15 cellular contexts compared by ENCODE assay signal in the genomic region with DNA sequence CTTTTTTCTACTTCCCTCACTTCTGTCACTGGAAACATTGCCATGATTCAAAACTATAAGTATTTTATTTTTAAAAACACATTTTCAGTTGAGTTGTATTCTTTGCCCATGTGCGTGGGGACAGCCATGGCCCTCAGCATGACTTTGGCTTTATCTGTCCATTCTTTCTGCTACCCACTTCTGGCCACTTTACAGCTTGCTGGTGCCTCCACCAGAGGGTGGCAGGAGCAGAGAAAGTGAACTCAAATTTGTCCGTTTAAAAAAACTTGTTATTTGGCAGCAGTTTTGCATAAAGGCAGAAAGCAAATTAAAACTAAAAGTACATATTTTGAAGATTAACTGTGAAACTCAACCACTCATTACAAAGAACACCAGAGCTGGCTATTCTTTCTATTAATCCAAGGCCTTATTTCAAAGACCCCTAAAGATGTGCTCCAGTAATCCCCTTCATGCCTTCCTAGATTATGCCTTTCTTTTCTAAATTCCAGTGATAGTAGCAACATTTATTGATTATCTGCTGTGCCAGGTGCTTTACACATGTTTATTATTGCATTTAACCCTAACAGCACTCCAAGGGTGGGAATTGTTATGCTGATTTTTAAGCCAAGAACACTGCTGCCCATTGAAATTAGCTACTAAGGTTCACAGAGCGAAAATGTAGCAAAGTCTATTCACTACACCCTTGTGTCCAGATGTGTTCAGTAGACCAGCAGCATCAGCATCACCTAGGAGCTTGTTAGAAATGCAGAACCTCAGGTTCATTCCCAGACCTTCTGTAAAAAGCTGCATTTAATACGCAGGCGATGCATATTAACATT.
DNase-seq lines count a peak whose midpoint lies in the region; ATAC-seq, FAIRE-seq and TF ChIP-seq lines count a peak whose summit lies in the region.
"Had no signal": no experiment of that assay in that cellular context is flagged by ENCODE, and none has a peak within 500 bp of the region (broad histone marks: within the 10 kb centered on the region; RNA-seq: fewer than 3 reads in every experiment).

No MANE protein-coding gene starts in this region.

- DNase-seq in LNCaP clone FGC (ENCODE audit: low read depth) (no peak), choroid plexus epithelial cell (ENCODE audit: low read depth) (no peak), HepG2 (ENCODE audit: low spot score) (no peak), sciatic nerve (ENCODE audit: low spot score) (no peak), NCI-H226 (no peak)
- DNase-seq: activated B cell treated with CpG ODN at 0.5 μM for 24 hours; activated naive CD4-positive, alpha-beta T cell treated with anti-CD3 and anti-CD28 coated beads for 36 hours; cerebellar nuclear complex; NCI-H1092 treated with DMSO at 0.1 percent for 48 hours had no signal

- no peaks in the 10 kb centered on the region for H3K4me1 Mint-ChIP-seq in activated T-helper 17 cell treated with anti-CD3 and anti-CD28 coated beads, Interleukin-2, amount 50 U/mL, for 72 hours
- H3K4me1 Mint-ChIP-seq: activated B cell treated with CpG ODN at 0.5 μM for 24 hours had no signal

- intact Hi-C loops in HepG2 (cut with micrococcal nuclease; ENCODE audit: unreplicated experiment) = loop anchor here (2.0 kb wide), 1 partner anchor 135 kb away; a partner anchor contains a TSS
- intact Hi-C loops in sciatic nerve (cut with DNase I) = no loop called here

- no peak for FAIRE-seq in HepG2 (lab: Jason Lieb, UNC)
- FAIRE-seq: D721Med had no signal

- H3K27ac Mint-ChIP-seq in activated T-helper 17 cell treated with anti-CD3 and anti-CD28 coated beads, Interleukin-2, amount 50 U/mL, for 72 hours = no peak overlapping the region
- H3K27ac Mint-ChIP-seq: activated B cell treated with CpG ODN at 0.5 μM for 24 hours; activated naive CD4-positive, alpha-beta T cell treated with anti-CD3 and anti-CD28 coated beads for 36 hours; stimulated activated naive CD8-positive, alpha-beta T cell treated with anti-CD3 and anti-CD28 coated beads, Interleukin-15, Interleukin-2, amounts not matched to agents 100 ng/mL and 50 ng/mL, for 24 hours had no signal

- TF ChIP-seq EP300 in HepG2 (IDR thresholded peaks at IDR 0.05; ENCODE audit: low read depth in 2 of 2, low read length in 2 of 2) (no peak), HepG2 (CRISPR knock-in tag; IDR thresholded peaks at IDR 0.05; ENCODE audit: borderline replicate concordance) (no peak)

- no peak for TF ChIP-seq POLR2A in HepG2 (IDR thresholded peaks at IDR 0.05; ENCODE audit: insufficient read depth in 1 of 2, low read depth in 2 of 2, low read length in 2 of 2)

- POLR2A ChIA-PET in HepG2 (lab: Yijun Ruan, JAX) = interaction anchor here (0.6 to 1.2 kb wide), 2 partner anchors 91 to 136 kb away, joined by 3 to 5 read pairs; no protein-coding TSS in a partner anchor

- no peaks in the 10 kb centered on the region for H3K27me3 Mint-ChIP-seq in activated T-helper 17 cell treated with anti-CD3 and anti-CD28 coated beads, Interleukin-2, amount 50 U/mL, for 72 hours
- H3K27me3 Mint-ChIP-seq: stimulated activated naive CD8-positive, alpha-beta T cell treated with anti-CD3 and anti-CD28 coated beads, Interleukin-15, Interleukin-2, amounts not matched to agents 100 ng/mL and 50 ng/mL, for 24 hours had no signal

- no peaks in the 10 kb centered on the region for H3K9me3 Mint-ChIP-seq in activated T-helper 17 cell treated with anti-CD3 and anti-CD28 coated beads, Interleukin-2, amount 50 U/mL, for 72 hours
- H3K9me3 Mint-ChIP-seq: activated B cell treated with CpG ODN at 0.5 μM for 24 hours; activated naive CD4-positive, alpha-beta T cell treated with anti-CD3 and anti-CD28 coated beads for 36 hours had no signal

- H4K20me1 ChIP-seq in HepG2 (ENCODE audit: insufficient read depth, low read length) = no peaks in the 10 kb centered on the region

- TF ChIP-seq CTCF in 22Rv1 (IDR thresholded peaks at IDR 0.05) = peak; percentile 21; the same call in 1 of the 2 replicates
- 0 out of 2 replicates have a peak, but pooled peaks have one; percentile 13 for TF ChIP-seq CTCF in LNCaP clone FGC (IDR thresholded peaks at IDR 0.05; ENCODE audit: control insufficient read depth, extremely low read depth, insufficient read depth)
- peak; percentile 36 for TF ChIP-seq CTCF in choroid plexus epithelial cell (conservative IDR thresholded peaks at IDR 0.05; ENCODE audit: low read depth, low read length)
- peak; percentile 49; the same call in 1 of the 2 replicates for TF ChIP-seq CTCF in HepG2 (CRISPR knock-in tag; IDR thresholded peaks at IDR 0.05)

- CTCF ChIA-PET in HepG2 (lab: Yijun Ruan, JAX; ENCODE audit: low intra/inter-chr PET ratio, low total read pairs) = no interaction called here

- H3K27ac ChIP-seq in 22Rv1 (no peak overlapping the region), HepG2 (ENCODE audit: extremely low read length, insufficient read depth, low read length) (no peak overlapping the region)
- H3K27ac ChIP-seq: epithelial cell of prostate had no signal

- TF ChIP-seq RAD21 in HepG2 (CRISPR knock-in tag; IDR thresholded peaks at IDR 0.05) = peak; percentile 52; the same call in 1 of the 2 replicates

- H3K9me3 ChIP-seq in HepG2 (ENCODE audit: low read length) = no peaks in the 10 kb centered on the region

- no peaks in the 10 kb centered on the region for H3K36me3 Mint-ChIP-seq in activated T-helper 17 cell treated with anti-CD3 and anti-CD28 coated beads, Interleukin-2, amount 50 U/mL, for 72 hours (ENCODE audit: low read depth)

- peaks cover 49% of the 10 kb centered on the region for H3K4me1 ChIP-seq in HepG2 (ENCODE audit: insufficient read depth, low read length)

- H3K4me2 ChIP-seq in HepG2 (ENCODE audit: low read depth, low read length) = no peak overlapping the region

- 0 out of 5 replicates have a peak, but pooled peaks cover 0 to 3% of the 10 kb centered on the region in 2 experiments for H3K36me3 ChIP-seq in HepG2 (replicated peaks in 1 of 2; ENCODE audit: control insufficient read depth in 1 of 2, insufficient read depth in 2 of 2, low read length in 2 of 2)

- H3K4me3 Mint-ChIP-seq in activated T-helper 17 cell treated with anti-CD3 and anti-CD28 coated beads, Interleukin-2, amount 50 U/mL, for 72 hours = no peak overlapping the region
- H3K4me3 Mint-ChIP-seq: activated B cell treated with CpG ODN at 0.5 μM for 24 hours; activated naive CD4-positive, alpha-beta T cell treated with anti-CD3 and anti-CD28 coated beads for 36 hours; stimulated activated naive CD8-positive, alpha-beta T cell treated with anti-CD3 and anti-CD28 coated beads, Interleukin-15, Interleukin-2, amounts not matched to agents 100 ng/mL and 50 ng/mL, for 24 hours had no signal

- no peak overlapping the region for H3K9ac ChIP-seq in HepG2 (ENCODE audit: insufficient read depth, low read depth, low read length)

- H2AFZ ChIP-seq in HepG2 (ENCODE audit: low read length) = no peak overlapping the region

- H3K4me3 ChIP-seq in LNCaP clone FGC (ENCODE audit: low read depth, low read length) = no peak overlapping the region
- no peak overlapping the region for H3K4me3 ChIP-seq in choroid plexus epithelial cell (ENCODE audit: low read depth, low read length)
- no peak overlapping the region for H3K4me3 ChIP-seq in HepG2 (replicated peaks in 1 of 3; ENCODE audit: insufficient read depth in 1 of 3, low read depth in 2 of 3, low read length in 3 of 3)

- in situ Hi-C loops in HepG2 (cut with HindIII; ENCODE audit: extremely low pct_ligation_motif_present, low pct_unique_long_range_greater_than_20kb) = loop anchor here (10.0 kb wide), 1 partner anchor 135 kb away; a partner anchor contains a TSS

- 89% methylated on average over 5 of the region's 5 CpGs for WGBS in HepG2 (ENCODE audit: low lambda C conversion rate)

- BruUV-seq in HepG2 (replicated peaks; lab: Mats Ljungman, UMichigan) = no TSS peak

- peaks cover 22% of the 10 kb centered on the region for H3K79me2 ChIP-seq in HepG2 (ENCODE audit: insufficient read depth, low read length)

- no peaks in the 10 kb centered on the region for H3K27me3 ChIP-seq in HepG2 (ENCODE audit: control insufficient read depth in 1 of 2, insufficient read depth in 2 of 2, low read length in 2 of 2)

- ATAC-seq in HepG2 (peak; percentile 76), sciatic nerve (no peak), HG02938 (IDR thresholded peaks at IDR 0.05; ENCODE audit: unreplicated experiment) (no peak)
- no peak for ATAC-seq in activated T-helper 17 cell treated with anti-CD3 and anti-CD28 coated beads, Interleukin-2, amount 50 U/mL, for 72 hours (replicated peaks)

TF ChIP-seq in HepG2, 621 proteins besides CTCF, POLR2A, EP300 and RAD21:
- TF ChIP-seq IRF2 (CRISPR knock-in tag; IDR thresholded peaks at IDR 0.05) (no peak), ZSCAN25 (CRISPR knock-in tag; IDR thresholded peaks at IDR 0.05) (no peak), ZNF672 (CRISPR knock-in tag; IDR thresholded peaks at IDR 0.05) (no peak), STAG1 (CRISPR knock-in tag; IDR thresholded peaks at IDR 0.05) (peak; percentile 57), TAF1 (CRISPR knock-in tag; IDR thresholded peaks at IDR 0.05) (no peak), SMC3 (IDR thresholded peaks at IDR 0.05; ENCODE audit: low read length) (peak; percentile 49; the same call in 1 of the 2 replicates)
